Comparison of ENCODE assay signal across 1 cellular context in genomic region chr2:113583541-113584225, GRCh38.
A peak's percentile ranks its signal among the peaks of the same experiment; 100 is the strongest.
TF ChIP-seq lines count a peak whose summit lies in the region.
"Not testable (repeated sequence)": the region's sequence is repeated elsewhere in the genome, so short reads cannot be mapped to it uniquely, and the experiment has no call there.

No MANE protein-coding gene starts in this region.

TF ChIP-seq in HepG2, 621 proteins besides CTCF, POLR2A, EP300 and RAD21 (continued from another document):
- not testable (repeated sequence) for TF ChIP-seq HNF1A (IDR thresholded peaks at IDR 0.05; ENCODE audit: low read depth); SP1 (IDR thresholded peaks at IDR 0.05)
- TF ChIP-seq HNF1A (CRISPR knock-in tag; IDR thresholded peaks at IDR 0.05; ENCODE audit: borderline replicate concordance) = peak; percentile 81
- TF ChIP-seq AKNA (CRISPR knock-in tag; IDR thresholded peaks at IDR 0.05; ENCODE audit: borderline replicate concordance) = 0 out of 2 replicates have a peak, but pooled peaks have one; percentile 48
- TF ChIP-seq ASH2L (IDR thresholded peaks at IDR 0.05; ENCODE audit: insufficient read length, low read depth, low read length) = peak; percentile 62
- TF ChIP-seq ZBTB20 (CRISPR knock-in tag; IDR thresholded peaks at IDR 0.05; ENCODE audit: borderline replicate concordance, low read depth) = peak; percentile 67
- peak; percentile 91; the same call in 1 of the 2 replicates for TF ChIP-seq E2F2 (CRISPR knock-in tag; IDR thresholded peaks at IDR 0.05; ENCODE audit: borderline replicate concordance)
- peak; percentile 89; the same call in 1 of the 2 replicates for TF ChIP-seq RFXAP (CRISPR knock-in tag; IDR thresholded peaks at IDR 0.05; ENCODE audit: borderline replicate concordance)
- TF ChIP-seq PAWR (CRISPR knock-in tag; IDR thresholded peaks at IDR 0.05; ENCODE audit: borderline replicate concordance) = 0 out of 2 replicates have a peak, but pooled peaks have one; percentile 63
- TF ChIP-seq ZNF331 (CRISPR knock-in tag; IDR thresholded peaks at IDR 0.05) = peak; percentile 93
- 0 out of 2 replicates have a peak, but pooled peaks have one; percentile 61 for TF ChIP-seq ZNF720 (CRISPR knock-in tag; IDR thresholded peaks at IDR 0.05)
- peak; percentile 85 for TF ChIP-seq THRA (CRISPR knock-in tag; IDR thresholded peaks at IDR 0.05; ENCODE audit: borderline replicate concordance)
- peak; percentile 41; the same call in 1 of the 2 replicates for TF ChIP-seq HNF4G (IDR thresholded peaks at IDR 0.05; ENCODE audit: borderline replicate concordance, low read depth, low read length)
- TF ChIP-seq HNF4G (CRISPR knock-in tag; IDR thresholded peaks at IDR 0.05; ENCODE audit: borderline replicate concordance, low read depth) = peak; percentile 66; the same call in 1 of the 2 replicates
- TF ChIP-seq SP1 (CRISPR knock-in tag; IDR thresholded peaks at IDR 0.05) = peak; percentile 79
